ENCODE assay signal across 8 cellular contexts in genomic region chr1:29236993-29237905, GRCh38. TPM values are rescaled to one million over a fixed set of nuclear protein-coding genes. Genes with fewer than 3 reads are reported as not detected.
DNase-seq lines count a peak whose midpoint lies in the region; ATAC-seq, FAIRE-seq and TF ChIP-seq lines count a peak whose summit lies in the region.

No MANE protein-coding gene starts in this region.

- DNase-seq in ACHN (peak; percentile 6), GOT3 (lab: John Stamatoyannopoulos, UW) (peak; percentile 33), aorta (peak; percentile 74 to 88), D721Med (ENCODE audit: insufficient read length, low spot score) (no peak), medulla oblongata (ENCODE audit: extremely low spot score) (no peak)

- H3K9me3 ChIP-seq in esophagus (ENCODE audit: control insufficient read depth in 2 of 2, insufficient read depth in 1 of 2, low read depth in 1 of 2, low read length in 1 of 2) (no peaks in the 10 kb centered on the region), muscle layer of colon (ENCODE audit: low read length) (no peaks in the 10 kb centered on the region), aorta (ENCODE audit: control insufficient read depth, low read length) (no peaks in the 10 kb centered on the region)

- intact Hi-C loops in aorta (cut with DNase I): loop anchor here (2.0 to 10.0 kb wide), 11 partner anchors 218 to 1480 kb away; no protein-coding TSS in a partner anchor

- no peak for FAIRE-seq in D721Med (lab: Jason Lieb, UNC)

- peaks cover 0 to 4% of the 10 kb centered on the region in 2 donors for H3K27me3 ChIP-seq in esophagus (ENCODE audit: control insufficient read depth in 1 of 2, insufficient read depth in 2 of 2, low read length in 2 of 2)
- peaks cover 17 to 18% of the 10 kb centered on the region in 2 donors for H3K27me3 ChIP-seq in muscle layer of colon (ENCODE audit: control insufficient read depth in 1 of 2, insufficient read depth in 2 of 2, low read length in 2 of 2)
- no peaks in the 10 kb centered on the region for H3K27me3 ChIP-seq in aorta (ENCODE audit: control insufficient read depth in 1 of 2, insufficient read depth in 2 of 2, low read length in 1 of 2)

- ATAC-seq in aorta (ENCODE audit: low FRiP score): peak; percentile 62

- 1% methylated on average over 73 to 95 of the region's 95 CpGs for WGBS in esophagus, 2 donors
- WGBS in aorta, 2 donors: 0 to 1% methylated on average over 71 to 95 of the region's 95 CpGs

- TF ChIP-seq CTCF in VCaP (conservative IDR thresholded peaks at IDR 0.05) (no peak), D721Med (IDR thresholded peaks at IDR 0.05; ENCODE audit: insufficient read depth, missing control alignments) (no peak)

- in situ Hi-C loops in ACHN (cut with HindIII; ENCODE audit: low pct_ligation_motif_present, low pct_unique_long_range_greater_than_20kb, low sequenced_read_pairs): no loop called here

- H3K9ac ChIP-seq in muscle layer of colon (ENCODE audit: low read length): peak overlapping the region; percentile 42

- peak overlapping the region; percentile 43; the same call in 1 of the 2 replicates for H3K27ac ChIP-seq in VCaP
- peak overlapping the region in 1 of 2 donors; percentile 62 for H3K27ac ChIP-seq in esophagus (ENCODE audit: low read depth in 2 of 2, low read length in 1 of 2)
- peak overlapping the region; percentile 44 for H3K27ac ChIP-seq in muscle layer of colon (ENCODE audit: low read depth, low read length)
- H3K27ac ChIP-seq in aorta (ENCODE audit: low read depth in 1 of 2, low read length in 2 of 2): peak overlapping the region in 1 of 2 donors; percentile 15

- H3K36me3 ChIP-seq in esophagus (ENCODE audit: control insufficient read depth in 2 of 2, insufficient read depth in 2 of 2, low read length in 1 of 2) (no peaks in the 10 kb centered on the region), muscle layer of colon (ENCODE audit: insufficient read depth, low read length) (no peaks in the 10 kb centered on the region), aorta (ENCODE audit: control insufficient read depth in 1 of 2, insufficient read depth in 2 of 2, low read length in 1 of 2) (no peaks in the 10 kb centered on the region)

- H3K4me3 ChIP-seq in esophagus (ENCODE audit: low read depth in 1 of 2, low read length in 2 of 2) (peak overlapping the region; percentile 57 to 64), muscle layer of colon (ENCODE audit: low read depth in 1 of 2, low read length in 2 of 2) (peak overlapping the region; percentile 67 to 73), aorta (ENCODE audit: low read length in 2 of 2) (peak overlapping the region; percentile 78 to 88)

- peaks cover 0 to 20% of the 10 kb centered on the region in 2 donors for H3K4me1 ChIP-seq in esophagus (ENCODE audit: control insufficient read depth in 2 of 2, insufficient read depth in 2 of 2, low read length in 1 of 2)
- peaks cover 7% of the 10 kb centered on the region for H3K4me1 ChIP-seq in muscle layer of colon (ENCODE audit: insufficient read depth, low read length)
- H3K4me1 ChIP-seq in aorta (ENCODE audit: control insufficient read depth in 1 of 2, insufficient read depth in 2 of 2, low read length in 2 of 2): no peaks in the 10 kb centered on the region

RNA-seq across cellular contexts. Expression of gene PTPRU, which starts 0.9 kb away (rescaled TPM):
- polyA plus RNA-seq in esophagus (1 to 10 TPM; 3.7 to 4.0 TPM), aorta (10 to 100 TPM in 1 of 2 donors, 1 to 10 TPM in 1; 8.1 to 10.4 TPM)
- total RNA-seq in aorta: 10 to 100 TPM; 16.0 to 35.3 TPM

RNA-seq across cellular contexts. Expression of gene MECR, which starts 6.5 kb away (rescaled TPM):
- polyA plus RNA-seq in esophagus (10 to 100 TPM; 11.8 to 19.6 TPM), aorta (10 to 100 TPM; 14.7 to 20.8 TPM)
- 10 to 100 TPM; 18.0 to 22.5 TPM for total RNA-seq in aorta

RNA-seq across cellular contexts. Expression of gene SRSF4, which starts 55.5 kb away (rescaled TPM):
- polyA plus RNA-seq in esophagus: 10 to 100 TPM; 50.8 to 71.0 TPM
- total RNA-seq in aorta: 10 to 100 TPM; 85.0 to 85.6 TPM
- 10 to 100 TPM; 57.6 to 76.0 TPM for polyA plus RNA-seq in aorta

Comparison
In these comparisons a context has a peak if more than half of its experiments do, and no peak if none do; other contexts are left out.
1. DNase-seq: peak in ACHN (single experiment), GOT3 (single experiment) and aorta (2 of 2); none in D721Med (single experiment) and medulla oblongata (single experiment).
2. Peak in every context shown above with its lines, with median percentiles within 50 percentile points of each other: H3K4me3 ChIP-seq.